In genomic region chr2:168326578-168326977, GRCh38 we compare ENCODE assay signal across 29 cellular contexts.
"Had no signal": no experiment of that assay in that cellular context is flagged by ENCODE, and none has a peak within 500 bp of the region (broad histone marks: within the 10 kb centered on the region; RNA-seq: fewer than 3 reads in every experiment).

No MANE protein-coding gene starts in this region.

- ATAC-seq: effector memory CD8-positive, alpha-beta T cell; heart right ventricle; naive thymus-derived CD8-positive, alpha-beta T cell; stimulated activated naive CD8-positive, alpha-beta T cell treated with anti-CD3 and anti-CD28 coated beads, Interleukin-15, amount 100 ng/mL, for 72 hours had no signal

- H3K36me3 ChIP-seq: esophagus squamous epithelium, heart right ventricle, prostate gland, right atrium auricular region, suprapubic skin, vagina had no signal

- H3K9me3 ChIP-seq: prostate gland, vagina had no signal

- H3K4me3 ChIP-seq: coronary artery, esophagus squamous epithelium, heart right ventricle, prostate gland, right atrium auricular region, skin epidermis, suprapubic skin, vagina had no signal

- H3K27ac ChIP-seq: coronary artery, esophagus squamous epithelium, heart right ventricle, prostate gland, right atrium auricular region, skin epidermis, suprapubic skin, vagina had no signal

- FAIRE-seq: endometrium had no signal

- H3K4me1 ChIP-seq: esophagus squamous epithelium, prostate gland, right atrium auricular region, suprapubic skin, vagina had no signal

- H3K27me3 ChIP-seq: right atrium auricular region, vagina had no signal

- DNase-seq: dermis blood vessel endothelial cell; effector memory CD8-positive, alpha-beta T cell; erythroblast; esophagus squamous epithelium; foreskin melanocyte; glutamatergic neuron; heart right ventricle; hypothalamus; immature natural killer cell; islet precursor cell; kidney glomerular epithelial cell; mesenchymal stem cell; naive thymus-derived CD8-positive, alpha-beta T cell; nephron progenitor cell; nucleus accumbens; stimulated activated CD4-positive, alpha-beta T cell treated with anti-CD3 and anti-CD28 coated beads, Interleukin-12 subunit alpha, Interleukin-12 subunit beta, amount 100 ng/mL, for 4 hours; stimulated activated CD4-positive, alpha-beta T cell treated with anti-CD3 and anti-CD28 coated beads, Interleukin-1b, Interleukin-23, amount 100 ng/mL, for 48 hours; stimulated activated CD4-positive, alpha-beta T cell treated with anti-CD3 and anti-CD28 coated beads, Interleukin-4, amount 100 ng/mL, for 1 hour; stimulated activated CD8-positive, alpha-beta memory T cell treated with anti-CD3 and anti-CD28 coated beads, Interleukin-4, amount 100 ng/mL, for 48 hours; stimulated activated naive CD4-positive, alpha-beta T cell; stimulated activated naive CD8-positive, alpha-beta T cell treated with anti-CD3 and anti-CD28 coated beads, Interleukin-15, amount 100 ng/mL, for 72 hours; trophoblast cell had no signal
